22 cellular contexts compared by ENCODE assay signal in the genomic region with DNA sequence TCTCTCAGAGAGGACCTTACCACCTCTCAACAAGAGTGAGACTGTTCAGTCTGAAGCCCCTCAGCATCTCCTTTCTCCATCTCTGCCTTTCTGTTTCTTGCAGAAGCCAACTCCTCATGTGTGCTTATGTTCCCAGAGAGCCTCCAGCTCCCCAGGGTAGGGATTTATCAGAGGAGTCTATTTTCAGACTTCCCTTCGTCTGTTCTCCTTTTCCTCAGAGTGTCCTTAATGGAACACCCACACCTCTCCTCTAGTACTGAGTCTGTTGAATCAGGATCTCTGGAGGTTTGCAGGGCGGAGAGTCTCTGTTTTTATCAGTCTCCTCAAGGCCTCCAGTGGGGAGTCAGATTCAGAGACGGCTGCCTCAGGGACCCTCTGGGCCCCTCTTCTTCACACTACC. TPM values are rescaled to one million over a fixed set of nuclear protein-coding genes. Genes with fewer than 3 reads are reported as not detected.
A peak's percentile ranks its signal among the peaks of the same experiment; 100 is the strongest.
DNase-seq lines count a peak whose midpoint lies in the region; ATAC-seq, FAIRE-seq and TF ChIP-seq lines count a peak whose summit lies in the region.
"Had no signal": no experiment of that assay in that cellular context is flagged by ENCODE, and none has a peak within 500 bp of the region (broad histone marks: within the 10 kb centered on the region; RNA-seq: fewer than 3 reads in every experiment).

No MANE protein-coding gene starts in this region.

- H3K4me3 ChIP-seq in heart right ventricle (no peak overlapping the region), right cardiac atrium (ENCODE audit: low read length) (no peak overlapping the region), dorsolateral prefrontal cortex (no peak overlapping the region), lung (no peak overlapping the region)
- H3K4me3 ChIP-seq: A549, GM23338 had no signal

- intact Hi-C loops in heart right ventricle (cut with DNase I) (no loop called here), right cardiac atrium (cut with DNase I) (no loop called here), dorsolateral prefrontal cortex (cut with DNase I) (no loop called here)

- TF ChIP-seq CTCF in heart right ventricle (IDR thresholded peaks at IDR 0.05) = no peak
- no peak for TF ChIP-seq CTCF in dorsolateral prefrontal cortex (IDR thresholded peaks at IDR 0.05 in 54 of 56, conservative IDR thresholded peaks at IDR 0.05 in 2 of 56; ENCODE audit: low read depth in 1 of 56, partially characterized antibody in 56 of 56)
- TF ChIP-seq CTCF in lung (IDR thresholded peaks at IDR 0.05; ENCODE audit: control extremely low read depth, extremely low read depth) = no peak

- peak overlapping the region; percentile 21 for H3K27ac Mint-ChIP-seq in stimulated activated effector memory CD8-positive, alpha-beta T cell treated with anti-CD3 and anti-CD28 coated beads, Interleukin-12 subunit alpha, Interleukin-12 subunit beta, amount 100 ng/mL, for 72 hours
- H3K27ac Mint-ChIP-seq: CD14-positive monocyte; CD8-positive, alpha-beta T cell; GM23338 had no signal

- H3K27ac ChIP-seq in heart right ventricle (peak overlapping the region in 4 of 10 donors; percentile 38 to 60 (median 48)), right cardiac atrium (ENCODE audit: low read length) (no peak overlapping the region), dorsolateral prefrontal cortex (peak overlapping the region in 32 of 59 donors; percentile 8 to 72 (median 30)), lung (ENCODE audit: low read depth in 1 of 2, low read length in 1 of 2) (no peak overlapping the region)
- H3K27ac ChIP-seq: A549 had no signal

- no peak for FAIRE-seq in urothelium cell line (lab: Jason Lieb, UNC)
- FAIRE-seq: A549, D721Med, G401.6, GM12891, HepG2, HTR-8/SVneo had no signal

- DNase-seq in heart right ventricle = peak in 1 of 2 donors; percentile 11
- no peak for DNase-seq in right cardiac atrium
- no peak for DNase-seq in dorsolateral prefrontal cortex
- no peak for DNase-seq in lung (ENCODE audit: low spot score)
- DNase-seq in stimulated activated effector memory CD8-positive, alpha-beta T cell treated with anti-CD3 and anti-CD28 coated beads, Interleukin-12 subunit alpha, Interleukin-12 subunit beta, amount 100 ng/mL, for 72 hours (ENCODE audit: low spot score in 2 of 2) = no peak
- no peak for DNase-seq in urothelium cell line (ENCODE audit: low spot score)
- no peak for DNase-seq in OCI-M2 (lab: John Stamatoyannopoulos, UW; ENCODE audit: unreplicated experiment)
- DNase-seq: CD8-positive, alpha-beta T cell; COR-L47; DMS153; DMS79 treated with DMSO at 0.1 percent for 48 hours; EL; H7 had no signal

- H3K9me3 ChIP-seq in heart right ventricle = no peaks in the 10 kb centered on the region
- H3K9me3 ChIP-seq in right cardiac atrium (ENCODE audit: control insufficient read depth, low read length) = no peaks in the 10 kb centered on the region
- H3K9me3 ChIP-seq in lung (ENCODE audit: control insufficient read depth in 2 of 2, insufficient read depth in 1 of 2, low read length in 1 of 2) = no peaks in the 10 kb centered on the region
- H3K9me3 ChIP-seq: A549 had no signal

- 47 to 52% methylated on average over 3 of the region's 3 CpGs for WGBS in heart right ventricle, 2 donors
- WGBS in right cardiac atrium = 45% methylated on average over 3 of the region's 3 CpGs
- 87 to 92% methylated on average over 3 of the region's 3 CpGs for WGBS in lung, 2 donors

- no peaks in the 10 kb centered on the region for H3K36me3 ChIP-seq in heart right ventricle
- H3K36me3 ChIP-seq in lung (ENCODE audit: control insufficient read depth in 2 of 2, insufficient read depth in 2 of 2, low read length in 2 of 2) = no peaks in the 10 kb centered on the region

- peak in 7 of 8 donors; percentile 38 to 88 (median 74) for ATAC-seq in heart right ventricle
- no peak for ATAC-seq in right cardiac atrium
- peak; percentile 27 for ATAC-seq in lung (ENCODE audit: insufficient read depth, low FRiP score)
- no peak for ATAC-seq in stimulated activated effector memory CD8-positive, alpha-beta T cell treated with anti-CD3 and anti-CD28 coated beads, Interleukin-12 subunit alpha, Interleukin-12 subunit beta, amount 100 ng/mL, for 72 hours
- ATAC-seq in HG02840 (IDR thresholded peaks at IDR 0.05; ENCODE audit: low FRiP score, unreplicated experiment) = no peak
- ATAC-seq: A549; CD8-positive, alpha-beta T cell; GM23338; HepG2 had no signal

- no peaks in the 10 kb centered on the region for H3K9me3 Mint-ChIP-seq in stimulated activated effector memory CD8-positive, alpha-beta T cell treated with anti-CD3 and anti-CD28 coated beads, Interleukin-12 subunit alpha, Interleukin-12 subunit beta, amount 100 ng/mL, for 72 hours
- H3K9me3 Mint-ChIP-seq: CD14-positive monocyte; CD8-positive, alpha-beta T cell; GM23338 had no signal

- peaks cover 0 to 10% (median 6%) of the 10 kb centered on the region in 9 donors for H3K4me1 ChIP-seq in heart right ventricle
- H3K4me1 ChIP-seq in right cardiac atrium (ENCODE audit: control insufficient read depth, insufficient read depth, low read length) = no peaks in the 10 kb centered on the region
- no peaks in the 10 kb centered on the region for H3K4me1 ChIP-seq in lung (ENCODE audit: control insufficient read depth in 2 of 2, insufficient read depth in 2 of 2, low read length in 2 of 2)

- no peaks in the 10 kb centered on the region for H3K36me3 Mint-ChIP-seq in stimulated activated effector memory CD8-positive, alpha-beta T cell treated with anti-CD3 and anti-CD28 coated beads, Interleukin-12 subunit alpha, Interleukin-12 subunit beta, amount 100 ng/mL, for 72 hours
- H3K36me3 Mint-ChIP-seq: CD14-positive monocyte; CD8-positive, alpha-beta T cell had no signal

- H3K27me3 ChIP-seq in heart right ventricle = no peaks in the 10 kb centered on the region
- H3K27me3 ChIP-seq in right cardiac atrium (ENCODE audit: control insufficient read depth, insufficient read depth) = no peaks in the 10 kb centered on the region
- no peaks in the 10 kb centered on the region for H3K27me3 ChIP-seq in dorsolateral prefrontal cortex
- no peaks in the 10 kb centered on the region for H3K27me3 ChIP-seq in lung (ENCODE audit: control insufficient read depth, insufficient read depth)

- no peak overlapping the region for H3K4me3 Mint-ChIP-seq in stimulated activated effector memory CD8-positive, alpha-beta T cell treated with anti-CD3 and anti-CD28 coated beads, Interleukin-12 subunit alpha, Interleukin-12 subunit beta, amount 100 ng/mL, for 72 hours
- H3K4me3 Mint-ChIP-seq: CD14-positive monocyte; CD8-positive, alpha-beta T cell; GM23338 had no signal

- no peaks in the 10 kb centered on the region for H3K4me1 Mint-ChIP-seq in stimulated activated effector memory CD8-positive, alpha-beta T cell treated with anti-CD3 and anti-CD28 coated beads, Interleukin-12 subunit alpha, Interleukin-12 subunit beta, amount 100 ng/mL, for 72 hours
- H3K4me1 Mint-ChIP-seq: CD14-positive monocyte had no signal

RNA-seq across cellular contexts. Expression of gene DNAJC6, which starts 25.1 kb away (rescaled TPM):
- 10 to 100 TPM in 1 of 10 donors, 1 to 10 TPM in 9; 3.0 to 10.5 (median 6.2) TPM for total RNA-seq in heart right ventricle
- 1 to 10 TPM in 1 of 2 donors, under 1 TPM in 1; 0.88 to 1.7 TPM for polyA plus RNA-seq in heart right ventricle
- 10 to 100 TPM; 17.7 to 26.8 (median 24.5) TPM for total RNA-seq in right cardiac atrium
- 6.1 TPM for polyA plus RNA-seq in right cardiac atrium
- total RNA-seq in dorsolateral prefrontal cortex = 100 to 1,000 TPM; 149 to 406 (median 315) TPM
- 1 to 10 TPM; 4.6 to 5.0 TPM for total RNA-seq in lung
- polyA plus RNA-seq in lung = 1 to 10 TPM in 1 of 2 donors, under 1 TPM in 1; 0.96 to 1.4 TPM
- polyA plus RNA-seq: CD14-positive monocyte had no signal

Comparison
In these comparisons a context has a peak if more than half of its experiments do, and no peak if none do; other contexts are left out.
1. ATAC-seq: peak in heart right ventricle (7 of 8) and lung (single experiment); none in right cardiac atrium (0 of 2), stimulated activated effector memory CD8-positive, alpha-beta T cell treated with anti-CD3 and anti-CD28 coated beads, Interleukin-12 subunit alpha, Interleukin-12 subunit beta, amount 100 ng/mL, for 72 hours (single experiment) and HG02840 (single experiment).
2. H3K27ac ChIP-seq: peak in dorsolateral prefrontal cortex (32 of 59); none in right cardiac atrium (single experiment) and lung (0 of 2).
3. RNA of gene DNAJC6, which starts 25.1 kb away (total RNA-seq): 149 to 406 TPM in dorsolateral prefrontal cortex; 17.7 to 26.8 TPM in right cardiac atrium, 3.0 to 10.5 TPM in heart right ventricle and 4.6 to 5.0 TPM in lung; every median in the first group is over 4 times any median in the second.